In the genomic region with DNA sequence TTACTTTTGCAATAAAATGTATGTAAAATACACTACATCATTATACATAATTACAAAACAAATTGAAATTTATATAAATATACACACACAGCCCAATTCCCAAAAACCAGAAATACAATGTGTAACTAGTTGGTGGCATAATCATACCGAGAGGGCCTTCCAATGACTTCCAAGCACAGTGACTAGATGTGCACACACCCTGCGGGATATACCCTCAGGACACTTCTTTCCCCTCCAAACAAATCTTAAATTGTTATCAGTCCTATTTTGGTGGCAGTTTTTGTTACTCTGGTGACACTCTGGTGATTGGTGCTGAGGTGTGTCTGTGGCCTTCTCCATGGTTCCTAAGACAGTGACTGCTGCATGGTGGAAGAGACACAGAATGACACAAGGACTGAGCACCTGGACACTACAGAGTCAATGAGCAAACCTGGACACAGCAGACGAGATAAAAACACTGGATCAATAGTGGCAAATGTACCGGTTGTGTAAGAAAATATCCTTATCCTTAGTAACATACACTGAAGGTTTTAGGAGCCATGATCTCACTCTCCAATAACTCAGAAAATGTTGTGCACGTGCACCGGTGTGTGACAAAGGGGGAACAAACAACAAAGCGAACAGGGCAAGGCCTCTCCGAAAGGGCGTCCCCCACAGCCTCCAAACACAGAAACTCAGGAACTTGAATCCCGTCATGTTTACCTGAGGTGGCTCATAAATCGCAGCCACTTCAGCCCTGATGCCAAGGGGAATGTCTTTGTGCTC, we compare ENCODE assay signal across 29 cellular contexts. TPM values are rescaled to one million over a fixed set of nuclear protein-coding genes. Genes with fewer than 3 reads are reported as not detected.
DNase-seq lines count a peak whose midpoint lies in the region; ATAC-seq, FAIRE-seq and TF ChIP-seq lines count a peak whose summit lies in the region.
"Had no signal": no experiment of that assay in that cellular context is flagged by ENCODE, and none has a peak within 500 bp of the region (broad histone marks: within the 10 kb centered on the region; RNA-seq: fewer than 3 reads in every experiment).

No MANE protein-coding gene starts in this region.

- peak overlapping the region; percentile 16 for H4K8ac ChIP-seq in mesenchymal stem cell (ENCODE audit: low read length)

- peaks cover 30% of the 10 kb centered on the region for H3K36me3 ChIP-seq in astrocyte (ENCODE audit: insufficient read depth, low read length)
- H3K36me3 ChIP-seq in mesenchymal stem cell (ENCODE audit: control insufficient read depth in 1 of 2, insufficient read depth in 2 of 2, low read depth in 1 of 2, low read length in 2 of 2), result peaks cover 59 to 91% of the 10 kb centered on the region in 2 experiments
- H3K36me3 ChIP-seq in right atrium auricular region, result peaks cover 82% of the 10 kb centered on the region
- peaks cover 34% of the 10 kb centered on the region for H3K36me3 ChIP-seq in H7 (replicated peaks; ENCODE audit: control insufficient read depth, insufficient read depth, low read length)

- H3K27ac Mint-ChIP-seq in activated naive CD8-positive, alpha-beta T cell treated with anti-CD3 and anti-CD28 coated beads, Interleukin-2, amount 10 ng/mL, durations not matched to agents 7 days and 5 days, result peak overlapping the region; percentile 31
- no peak overlapping the region for H3K27ac Mint-ChIP-seq in activated naive CD8-positive, alpha-beta T cell treated with anti-CD3 and anti-CD28 coated beads, Interleukin-2, amount 50 U/mL, for 24 hours
- peak overlapping the region; percentile 51 for H3K27ac Mint-ChIP-seq in astrocyte (ENCODE audit: unreplicated experiment)
- H3K27ac Mint-ChIP-seq: CD4-positive, alpha-beta T cell had no signal

- H2BK120ac ChIP-seq in mesenchymal stem cell (ENCODE audit: low read depth, low read length), result no peak overlapping the region

- no peak overlapping the region for H3K27ac ChIP-seq in astrocyte (ENCODE audit: low read depth, low read length)
- peak overlapping the region; percentile 75 for H3K27ac ChIP-seq in mesenchymal stem cell (ENCODE audit: low read length, poor library complexity, severe bottlenecking)
- no peak overlapping the region for H3K27ac ChIP-seq in right atrium auricular region
- H3K27ac ChIP-seq: BLaER1, GM23248, HL-60, PC-9, RWPE1 had no signal

- H3K4me1 ChIP-seq in astrocyte (ENCODE audit: insufficient read depth, low read length) (peaks cover 27% of the 10 kb centered on the region), mesenchymal stem cell (ENCODE audit: control insufficient read depth, insufficient read depth, low read depth, low read length) (peaks cover 22% of the 10 kb centered on the region), right atrium auricular region (peaks cover 0 to 20% of the 10 kb centered on the region in 2 donors)

- peaks cover 17% of the 10 kb centered on the region for H3K79me1 ChIP-seq in mesenchymal stem cell (replicated peaks; ENCODE audit: low read length, poor library complexity, severe bottlenecking)

- no peak overlapping the region for H3K4me2 ChIP-seq in astrocyte (ENCODE audit: low read length)
- no peak overlapping the region for H3K4me2 ChIP-seq in mesenchymal stem cell (ENCODE audit: low read length, poor library complexity, severe bottlenecking)
- H3K4me2 ChIP-seq: BLaER1, PC-9, SK-N-SH had no signal

- H3K4me3 Mint-ChIP-seq in activated naive CD8-positive, alpha-beta T cell treated with anti-CD3 and anti-CD28 coated beads, Interleukin-2, amount 10 ng/mL, durations not matched to agents 7 days and 5 days, result no peak overlapping the region
- H3K4me3 Mint-ChIP-seq in activated naive CD8-positive, alpha-beta T cell treated with anti-CD3 and anti-CD28 coated beads, Interleukin-2, amount 50 U/mL, for 24 hours, result no peak overlapping the region
- H3K4me3 Mint-ChIP-seq in astrocyte (ENCODE audit: unreplicated experiment), result no peak overlapping the region
- H3K4me3 Mint-ChIP-seq: CD4-positive, alpha-beta T cell had no signal

- H3K4me3 ChIP-seq in astrocyte (ENCODE audit: insufficient read depth, low read depth, low read length) (no peak overlapping the region), mesenchymal stem cell (ENCODE audit: insufficient read depth in 1 of 2, low read depth in 1 of 2, low read length in 2 of 2) (no peak overlapping the region), right atrium auricular region (no peak overlapping the region), H7 (ENCODE audit: insufficient read depth, low read depth, low read length) (no peak overlapping the region)
- H3K4me3 ChIP-seq: BLaER1, GM23248, HAP-1, PC-9 had no signal

- peak overlapping the region in 1 of 2 experiments; percentile 38 for H2BK12ac ChIP-seq in mesenchymal stem cell (ENCODE audit: low read length in 2 of 2)

- TF ChIP-seq CTCF in astrocyte (IDR thresholded peaks at IDR 0.05; ENCODE audit: insufficient read depth, low read depth, low read length) (no peak), right atrium auricular region (IDR thresholded peaks at IDR 0.05) (no peak)

- H3K18ac ChIP-seq in mesenchymal stem cell (ENCODE audit: low read depth in 1 of 2, low read length in 2 of 2), result no peak overlapping the region

- H2AFZ ChIP-seq in astrocyte (ENCODE audit: low read depth, low read length), result no peak overlapping the region
- H2AFZ ChIP-seq in mesenchymal stem cell (ENCODE audit: low read depth, low read length), result no peak overlapping the region
- H2AFZ ChIP-seq: GM23248, PC-9 had no signal

- H4K91ac ChIP-seq in mesenchymal stem cell (ENCODE audit: low read length), result no peak overlapping the region

- peaks cover 20% of the 10 kb centered on the region for H3K36me3 Mint-ChIP-seq in activated naive CD8-positive, alpha-beta T cell treated with anti-CD3 and anti-CD28 coated beads, Interleukin-2, amount 10 ng/mL, durations not matched to agents 7 days and 5 days
- H3K36me3 Mint-ChIP-seq in activated naive CD8-positive, alpha-beta T cell treated with anti-CD3 and anti-CD28 coated beads, Interleukin-2, amount 50 U/mL, for 24 hours (ENCODE audit: low read depth), result peaks cover 43% of the 10 kb centered on the region
- H3K36me3 Mint-ChIP-seq in astrocyte (ENCODE audit: low read depth, unreplicated experiment), result peaks cover 8% of the 10 kb centered on the region

- no peak for DNase-seq in activated naive CD8-positive, alpha-beta T cell treated with anti-CD3 and anti-CD28 coated beads, Interleukin-2, amount 10 ng/mL, durations not matched to agents 7 days and 5 days
- DNase-seq in activated naive CD8-positive, alpha-beta T cell treated with anti-CD3 and anti-CD28 coated beads, Interleukin-2, amount 50 U/mL, for 24 hours, result no peak
- DNase-seq in astrocyte (ENCODE audit: low read depth) (no peak), mesenchymal stem cell (no peak), right atrium auricular region (ENCODE audit: low spot score) (no peak), H7 (no peak), iPS-NIHi7 (ENCODE audit: extremely low spot score) (no peak)
- DNase-seq: CD4-positive, alpha-beta T cell; COR-L47; DND-41; GM23248; KBM-7; NCI-H1092; NCI-H1436; NCI-H187 treated with DMSO at 0.1 percent for 48 hours; NCI-H2107; NCI-H2227 treated with DMSO at 0.1 percent for 48 hours; NCI-H510A treated with DMSO at 0.1 percent for 48 hours; NCI-H748 treated with DMSO at 0.1 percent for 48 hours; PC-9; SHP77 treated with DMSO at 0.1 percent for 48 hours; SK-N-SH had no signal

- no peaks in the 10 kb centered on the region for H3K9me3 Mint-ChIP-seq in activated naive CD8-positive, alpha-beta T cell treated with anti-CD3 and anti-CD28 coated beads, Interleukin-2, amount 10 ng/mL, durations not matched to agents 7 days and 5 days
- no peaks in the 10 kb centered on the region for H3K9me3 Mint-ChIP-seq in activated naive CD8-positive, alpha-beta T cell treated with anti-CD3 and anti-CD28 coated beads, Interleukin-2, amount 50 U/mL, for 24 hours
- H3K9me3 Mint-ChIP-seq in astrocyte (ENCODE audit: unreplicated experiment), result no peaks in the 10 kb centered on the region
- H3K9me3 Mint-ChIP-seq: CD4-positive, alpha-beta T cell had no signal

- H3K4me1 Mint-ChIP-seq in activated naive CD8-positive, alpha-beta T cell treated with anti-CD3 and anti-CD28 coated beads, Interleukin-2, amount 10 ng/mL, durations not matched to agents 7 days and 5 days, result peaks cover 8% of the 10 kb centered on the region
- peaks cover 12% of the 10 kb centered on the region for H3K4me1 Mint-ChIP-seq in activated naive CD8-positive, alpha-beta T cell treated with anti-CD3 and anti-CD28 coated beads, Interleukin-2, amount 50 U/mL, for 24 hours
- H3K4me1 Mint-ChIP-seq in astrocyte (ENCODE audit: low read depth, unreplicated experiment), result peaks cover 45% of the 10 kb centered on the region

- H2BK15ac ChIP-seq in mesenchymal stem cell (ENCODE audit: low read depth, poor library complexity, severe bottlenecking), result no peak overlapping the region

- peaks cover 68% of the 10 kb centered on the region for H4K20me1 ChIP-seq in astrocyte (ENCODE audit: insufficient read depth, low read length)

- H2BK5ac ChIP-seq in mesenchymal stem cell (ENCODE audit: low read depth, low read length, poor library complexity, severe bottlenecking), result no peak overlapping the region

- ATAC-seq in activated naive CD8-positive, alpha-beta T cell treated with anti-CD3 and anti-CD28 coated beads, Interleukin-2, amount 10 ng/mL, durations not matched to agents 7 days and 5 days (ENCODE audit: low read depth), result no peak
- no peak for ATAC-seq in activated naive CD8-positive, alpha-beta T cell treated with anti-CD3 and anti-CD28 coated beads, Interleukin-2, amount 50 U/mL, for 24 hours
- ATAC-seq: HepG2 had no signal

- no peak overlapping the region for H3K4ac ChIP-seq in mesenchymal stem cell (ENCODE audit: low read depth in 1 of 2, low read length in 2 of 2)

- H2AK5ac ChIP-seq in mesenchymal stem cell (ENCODE audit: low read length, severe bottlenecking), result peak overlapping the region; percentile 83

- POLR2A ChIA-PET in activated naive CD8-positive, alpha-beta T cell treated with anti-CD3 and anti-CD28 coated beads, Interleukin-2, amount 10 ng/mL, durations not matched to agents 7 days and 5 days (lab: Charles Lee), result no interaction called here

- H3K23ac ChIP-seq in mesenchymal stem cell (ENCODE audit: low read length in 2 of 2), result no peak overlapping the region

- H3K9me3 ChIP-seq in astrocyte (ENCODE audit: insufficient read depth, low read depth, low read length), result no peaks in the 10 kb centered on the region
- H3K9me3 ChIP-seq in mesenchymal stem cell (ENCODE audit: control insufficient read depth, low read length), result no peaks in the 10 kb centered on the region
- H3K9me3 ChIP-seq in right atrium auricular region, result no peaks in the 10 kb centered on the region
- H3K9me3 ChIP-seq: BLaER1, HAP-1, SK-N-SH had no signal

- H3K9ac ChIP-seq in astrocyte (ENCODE audit: low read length) (peak overlapping the region; percentile 28), mesenchymal stem cell (ENCODE audit: low read length) (no peak overlapping the region)
- H3K9ac ChIP-seq: BLaER1, GM23248, SK-N-SH had no signal

- H3K27me3 ChIP-seq in astrocyte (ENCODE audit: insufficient read depth, low read length) (no peaks in the 10 kb centered on the region), mesenchymal stem cell (ENCODE audit: control insufficient read depth in 1 of 2, insufficient read depth in 1 of 2, low read length in 2 of 2) (no peaks in the 10 kb centered on the region), right atrium auricular region (no peaks in the 10 kb centered on the region), H7 (ENCODE audit: control insufficient read depth, insufficient read depth, low read length) (no peaks in the 10 kb centered on the region)
- H3K27me3 ChIP-seq: BLaER1 had no signal

- no peaks in the 10 kb centered on the region for H3K27me3 Mint-ChIP-seq in activated naive CD8-positive, alpha-beta T cell treated with anti-CD3 and anti-CD28 coated beads, Interleukin-2, amount 10 ng/mL, durations not matched to agents 7 days and 5 days
- no peaks in the 10 kb centered on the region for H3K27me3 Mint-ChIP-seq in activated naive CD8-positive, alpha-beta T cell treated with anti-CD3 and anti-CD28 coated beads, Interleukin-2, amount 50 U/mL, for 24 hours
- H3K27me3 Mint-ChIP-seq in astrocyte (ENCODE audit: low read depth, unreplicated experiment), result no peaks in the 10 kb centered on the region
- H3K27me3 Mint-ChIP-seq: CD4-positive, alpha-beta T cell had no signal

- no peak overlapping the region for H3K14ac ChIP-seq in mesenchymal stem cell (ENCODE audit: low read length in 2 of 2)

- 89% methylated on average over 10 of the region's 11 CpGs for WGBS in mesenchymal stem cell

- peaks cover 56% of the 10 kb centered on the region for H3K79me2 ChIP-seq in astrocyte (ENCODE audit: insufficient read depth, low read length)

- no peak for FAIRE-seq in astrocyte (lab: Jason Lieb, UNC)
- FAIRE-seq: GM12891, HepG2 had no signal

RNA-seq across cellular contexts. Expression of gene NPLOC4, which starts 32.9 kb away (rescaled TPM):
- 100 to 1,000 TPM in 1 of 2 experiments, 10 to 100 TPM in 1; 96.9 to 109 TPM for total RNA-seq in activated naive CD8-positive, alpha-beta T cell treated with anti-CD3 and anti-CD28 coated beads, Interleukin-2, amount 10 ng/mL, durations not matched to agents 7 days and 5 days
- total RNA-seq in astrocyte, result 125 and 127 TPM in 2 replicates
- 76.1 TPM for polyA plus RNA-seq in mesenchymal stem cell (2013, experiment 1 of 2)
- polyA plus RNA-seq in mesenchymal stem cell (2013, experiment 2 of 2), result 80.0 TPM
- total RNA-seq in right atrium auricular region, result 10 to 100 TPM; 69.3 to 70.4 TPM
- total RNA-seq in H7 (2014; rRNA removed; shearing (Covaris generic)), result 64.5 and 77.1 TPM in 2 replicates

RNA-seq across cellular contexts. Expression of gene TSPAN10, which starts 33.0 kb away (rescaled TPM):
- total RNA-seq in activated naive CD8-positive, alpha-beta T cell treated with anti-CD3 and anti-CD28 coated beads, Interleukin-2, amount 10 ng/mL, durations not matched to agents 7 days and 5 days, result under 1 TPM; 0.36 to 0.99 TPM
- total RNA-seq in astrocyte (2.7 and 3.2 TPM in 2 replicates), right atrium auricular region (not detected)
- polyA plus RNA-seq in mesenchymal stem cell (2013, experiment 1 of 2), result 2.0 TPM
- polyA plus RNA-seq in mesenchymal stem cell (2013, experiment 2 of 2), result 1.8 TPM
- total RNA-seq in H7 (2014; rRNA removed; shearing (Covaris generic)), result 0.48 and 0.76 TPM in 2 replicates

RNA-seq across cellular contexts. Expression of gene FAAP100, which starts 51.9 kb away (rescaled TPM):
- total RNA-seq in activated naive CD8-positive, alpha-beta T cell treated with anti-CD3 and anti-CD28 coated beads, Interleukin-2, amount 10 ng/mL, durations not matched to agents 7 days and 5 days, result 10 to 100 TPM; 40.7 to 43.1 TPM
- 35.8 and 38.9 TPM in 2 replicates for total RNA-seq in astrocyte
- 10.1 TPM for polyA plus RNA-seq in mesenchymal stem cell (2013, experiment 1 of 2)
- 10.3 TPM for polyA plus RNA-seq in mesenchymal stem cell (2013, experiment 2 of 2)
- 10 to 100 TPM; 12.8 to 13.7 TPM for total RNA-seq in right atrium auricular region
- 40.4 and 46.6 TPM in 2 replicates for total RNA-seq in H7 (2014; rRNA removed; shearing (Covaris generic))

RNA-seq across cellular contexts. Expression of gene PDE6G, which starts 52.3 kb away (rescaled TPM):
- total RNA-seq in activated naive CD8-positive, alpha-beta T cell treated with anti-CD3 and anti-CD28 coated beads, Interleukin-2, amount 10 ng/mL, durations not matched to agents 7 days and 5 days, result 10 to 100 TPM; 47.8 to 57.1 TPM
- total RNA-seq in astrocyte (not detected in 2 replicates), right atrium auricular region (not detected)
- 0.08 TPM for polyA plus RNA-seq in mesenchymal stem cell (2013, experiment 1 of 2)
- polyA plus RNA-seq in mesenchymal stem cell (2013, experiment 2 of 2), result 0.14 TPM
- total RNA-seq in H7 (2014; rRNA removed; shearing (Covaris generic)), result 19.0 and 22.7 TPM in 2 replicates
- total RNA-seq: GM23248, HT-29 had no signal
- polyA plus RNA-seq: GM23248 had no signal
